1 cellular context compared by ENCODE assay signal in the genomic region with DNA sequence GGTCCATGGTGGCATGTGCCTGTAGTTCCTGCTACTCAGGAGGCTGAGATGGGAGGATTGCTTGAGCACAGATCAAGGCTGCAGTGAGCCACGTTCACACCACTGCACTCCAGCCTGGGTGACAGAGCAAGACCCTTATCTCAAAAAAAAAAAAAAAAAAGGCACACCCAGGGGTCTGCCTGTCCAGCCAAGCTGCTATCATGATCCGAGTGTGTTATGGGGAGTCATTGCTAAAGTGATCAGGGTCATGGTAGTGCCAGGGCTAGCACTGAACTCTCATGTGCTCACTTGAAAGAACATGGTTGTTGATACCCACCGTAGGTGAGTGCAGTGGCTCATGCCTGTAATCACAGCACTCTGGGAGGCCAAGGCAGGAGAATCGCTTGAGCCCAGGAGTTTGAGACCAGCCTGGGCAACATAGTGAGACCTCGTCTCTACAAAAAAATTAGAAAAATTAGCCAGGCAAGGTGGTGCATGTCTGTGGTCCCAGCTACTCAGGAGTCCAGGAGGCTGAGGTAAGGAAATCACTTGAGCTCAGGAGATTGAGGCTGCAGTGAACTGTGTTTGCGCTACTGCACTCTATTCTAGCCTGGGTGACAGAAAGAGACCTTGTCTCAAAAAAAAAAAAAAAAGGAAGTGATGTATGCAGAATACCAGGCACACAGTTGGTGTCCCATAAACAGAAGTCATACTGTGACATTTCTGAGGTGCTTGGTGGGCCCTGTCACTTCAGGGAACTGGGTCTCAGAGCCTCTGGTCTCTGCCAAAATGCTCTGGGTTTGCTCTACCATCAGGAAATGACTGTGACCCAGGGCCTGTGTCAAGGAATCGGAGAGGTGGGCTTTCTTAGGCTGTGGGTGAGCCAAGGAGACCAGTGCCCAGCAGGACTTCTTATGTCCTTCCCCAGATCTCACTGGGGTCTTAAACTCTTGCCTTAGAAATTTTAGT.
TF ChIP-seq lines count a peak whose summit lies in the region.

No MANE protein-coding gene starts in this region.

TF ChIP-seq in HepG2, 621 proteins besides CTCF, POLR2A, EP300 and RAD21 (continued from another document):
- TF ChIP-seq ZNF670 (CRISPR knock-in tag; IDR thresholded peaks at IDR 0.05; ENCODE audit: borderline replicate concordance) (no peak), BORCS8-MEF2B (CRISPR knock-in tag; IDR thresholded peaks at IDR 0.05) (peak; percentile 86), POLR2AphosphoS2 (IDR thresholded peaks at IDR 0.05; ENCODE audit: low read depth, low read length) (no peak), ZFX (CRISPR knock-in tag; IDR thresholded peaks at IDR 0.05; ENCODE audit: low read depth) (peak; percentile 47; the same call in 1 of the 2 replicates), FOXO1 (CRISPR knock-in tag; IDR thresholded peaks at IDR 0.05) (no peak), JUNB (CRISPR knock-in tag; IDR thresholded peaks at IDR 0.05; ENCODE audit: borderline replicate concordance) (no peak), TGIF2 (CRISPR knock-in tag; IDR thresholded peaks at IDR 0.05) (0 out of 2 replicates have a peak, but pooled peaks have one; percentile 9), ZNF124 (CRISPR knock-in tag; IDR thresholded peaks at IDR 0.05) (peak; percentile 6; the same call in 1 of the 2 replicates), AHR (CRISPR knock-in tag; IDR thresholded peaks at IDR 0.05) (no peak; the same call in 1 of the 2 replicates), NFYC (CRISPR knock-in tag; IDR thresholded peaks at IDR 0.05) (peak; percentile 25; the same call in 1 of the 2 replicates), ZNF557 (CRISPR knock-in tag; IDR thresholded peaks at IDR 0.05) (peak; percentile 17; the same call in 1 of the 2 replicates), ZNF121 (CRISPR knock-in tag; IDR thresholded peaks at IDR 0.05) (peak; percentile 75), ZNF530 (CRISPR knock-in tag; IDR thresholded peaks at IDR 0.05; ENCODE audit: low read depth) (no peak), NFE2L1 (CRISPR knock-in tag; IDR thresholded peaks at IDR 0.05; ENCODE audit: borderline replicate concordance) (no peak; the same call in 1 of the 2 replicates), ZNF703 (CRISPR knock-in tag; IDR thresholded peaks at IDR 0.05; ENCODE audit: borderline replicate concordance) (no peak; the same call in 1 of the 2 replicates)
- TF ChIP-seq, protein P1, sequence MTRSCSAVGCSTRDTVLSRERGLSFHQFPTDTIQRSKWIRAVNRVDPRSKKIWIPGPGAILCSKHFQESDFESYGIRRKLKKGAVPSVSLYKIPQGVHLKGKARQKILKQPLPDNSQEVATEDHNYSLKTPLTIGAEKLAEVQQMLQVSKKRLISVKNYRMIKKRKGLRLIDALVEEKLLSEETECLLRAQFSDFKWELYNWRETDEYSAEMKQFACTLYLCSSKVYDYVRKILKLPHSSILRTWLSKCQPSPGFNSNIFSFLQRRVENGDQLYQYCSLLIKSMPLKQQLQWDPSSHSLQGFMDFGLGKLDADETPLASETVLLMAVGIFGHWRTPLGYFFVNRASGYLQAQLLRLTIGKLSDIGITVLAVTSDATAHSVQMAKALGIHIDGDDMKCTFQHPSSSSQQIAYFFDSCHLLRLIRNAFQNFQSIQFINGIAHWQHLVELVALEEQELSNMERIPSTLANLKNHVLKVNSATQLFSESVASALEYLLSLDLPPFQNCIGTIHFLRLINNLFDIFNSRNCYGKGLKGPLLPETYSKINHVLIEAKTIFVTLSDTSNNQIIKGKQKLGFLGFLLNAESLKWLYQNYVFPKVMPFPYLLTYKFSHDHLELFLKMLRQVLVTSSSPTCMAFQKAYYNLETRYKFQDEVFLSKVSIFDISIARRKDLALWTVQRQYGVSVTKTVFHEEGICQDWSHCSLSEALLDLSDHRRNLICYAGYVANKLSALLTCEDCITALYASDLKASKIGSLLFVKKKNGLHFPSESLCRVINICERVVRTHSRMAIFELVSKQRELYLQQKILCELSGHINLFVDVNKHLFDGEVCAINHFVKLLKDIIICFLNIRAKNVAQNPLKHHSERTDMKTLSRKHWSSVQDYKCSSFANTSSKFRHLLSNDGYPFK (CRISPR knock-in tag; IDR thresholded peaks at IDR 0.05; ENCODE audit: borderline replicate concordance), result 0 out of 2 replicates have a peak, but pooled peaks have one; percentile 44
- TF ChIP-seq, protein P2, sequence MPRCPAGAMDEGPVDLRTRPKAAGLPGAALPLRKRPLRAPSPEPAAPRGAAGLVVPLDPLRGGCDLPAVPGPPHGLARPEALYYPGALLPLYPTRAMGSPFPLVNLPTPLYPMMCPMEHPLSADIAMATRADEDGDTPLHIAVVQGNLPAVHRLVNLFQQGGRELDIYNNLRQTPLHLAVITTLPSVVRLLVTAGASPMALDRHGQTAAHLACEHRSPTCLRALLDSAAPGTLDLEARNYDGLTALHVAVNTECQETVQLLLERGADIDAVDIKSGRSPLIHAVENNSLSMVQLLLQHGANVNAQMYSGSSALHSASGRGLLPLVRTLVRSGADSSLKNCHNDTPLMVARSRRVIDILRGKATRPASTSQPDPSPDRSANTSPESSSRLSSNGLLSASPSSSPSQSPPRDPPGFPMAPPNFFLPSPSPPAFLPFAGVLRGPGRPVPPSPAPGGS (CRISPR knock-in tag; IDR thresholded peaks at IDR 0.05), result peak; percentile 16; the same call in 1 of the 2 replicates
